ENCODE assay signal across 1 cellular context in genomic region chr14:53927171-53927570, GRCh38.
A peak's percentile ranks its signal among the peaks of the same experiment; 100 is the strongest.
TF ChIP-seq lines count a peak whose summit lies in the region.

No MANE protein-coding gene starts in this region.

TF ChIP-seq in HepG2, 621 proteins besides CTCF, POLR2A, EP300 and RAD21 (continued from another document):
- TF ChIP-seq AKNA (CRISPR knock-in tag; IDR thresholded peaks at IDR 0.05; ENCODE audit: borderline replicate concordance) (no peak), SOX5 (CRISPR knock-in tag; IDR thresholded peaks at IDR 0.05; ENCODE audit: borderline replicate concordance) (peak; percentile 56; the same call in 1 of the 2 replicates), ZNF101 (CRISPR knock-in tag; IDR thresholded peaks at IDR 0.05; ENCODE audit: borderline replicate concordance, low read depth) (no peak), KLF12 (CRISPR knock-in tag; IDR thresholded peaks at IDR 0.05; ENCODE audit: borderline replicate concordance) (no peak), HOXD1 (CRISPR knock-in tag; IDR thresholded peaks at IDR 0.05) (no peak), ZNF296 (CRISPR knock-in tag; conservative IDR thresholded peaks at IDR 0.05) (no peak), ZNF430 (CRISPR knock-in tag; IDR thresholded peaks at IDR 0.05) (no peak), ZNF367 (CRISPR knock-in tag; IDR thresholded peaks at IDR 0.05; ENCODE audit: borderline replicate concordance) (no peak), FOXK1 (CRISPR knock-in tag; IDR thresholded peaks at IDR 0.05; ENCODE audit: borderline replicate concordance, low read depth) (peak; percentile 38; the same call in 1 of the 2 replicates), THAP8 (CRISPR knock-in tag; IDR thresholded peaks at IDR 0.05; ENCODE audit: borderline replicate concordance) (no peak), ZBTB14 (CRISPR knock-in tag; IDR thresholded peaks at IDR 0.05) (no peak), PAXIP1 (CRISPR knock-in tag; conservative IDR thresholded peaks at IDR 0.05) (0 out of 2 replicates have a peak, but pooled peaks have one; percentile 16), FOXA1 (IDR thresholded peaks at IDR 0.05) (no peak), FOXA1 (CRISPR knock-in tag; IDR thresholded peaks at IDR 0.05) (peak; percentile 59), BCL6 (CRISPR knock-in tag; IDR thresholded peaks at IDR 0.05) (no peak), TMF1 (CRISPR knock-in tag; IDR thresholded peaks at IDR 0.05; ENCODE audit: low read depth) (no peak), ZNF251 (CRISPR knock-in tag; IDR thresholded peaks at IDR 0.05) (no peak), PATZ1 (CRISPR knock-in tag; IDR thresholded peaks at IDR 0.05) (no peak), ZNF329 (CRISPR knock-in tag; IDR thresholded peaks at IDR 0.05; ENCODE audit: low read depth) (no peak), MTF2 (CRISPR knock-in tag; IDR thresholded peaks at IDR 0.05; ENCODE audit: borderline replicate concordance) (no peak), MBD4 (IDR thresholded peaks at IDR 0.05; ENCODE audit: borderline replicate concordance, low read length) (no peak), EHMT2 (IDR thresholded peaks at IDR 0.05; ENCODE audit: borderline replicate concordance, low read depth, low read length) (no peak), FOXP1 (IDR thresholded peaks at IDR 0.05) (no peak), FOXP1 (CRISPR knock-in tag; IDR thresholded peaks at IDR 0.05) (no peak), TBX2 (CRISPR knock-in tag; IDR thresholded peaks at IDR 0.05; ENCODE audit: borderline replicate concordance) (no peak), ZNF550 (CRISPR knock-in tag; IDR thresholded peaks at IDR 0.05; ENCODE audit: borderline replicate concordance) (no peak), ZNF83 (CRISPR knock-in tag; IDR thresholded peaks at IDR 0.05; ENCODE audit: borderline replicate concordance) (no peak), MTA3 (CRISPR knock-in tag; IDR thresholded peaks at IDR 0.05) (no peak), JUND (CRISPR knock-in tag; IDR thresholded peaks at IDR 0.05) (no peak), ZBTB25 (CRISPR knock-in tag; IDR thresholded peaks at IDR 0.05) (no peak), BORCS8-MEF2B (CRISPR knock-in tag; IDR thresholded peaks at IDR 0.05) (no peak), HMG20A (CRISPR knock-in tag; IDR thresholded peaks at IDR 0.05; ENCODE audit: borderline replicate concordance) (peak; percentile 13; the same call in 1 of the 2 replicates), FOXA3 (CRISPR knock-in tag; IDR thresholded peaks at IDR 0.05) (peak; percentile 67), PITX1 (CRISPR knock-in tag; IDR thresholded peaks at IDR 0.05) (no peak), PBX3 (CRISPR knock-in tag; IDR thresholded peaks at IDR 0.05; ENCODE audit: borderline replicate concordance) (no peak), ZNF570 (CRISPR knock-in tag; IDR thresholded peaks at IDR 0.05; ENCODE audit: borderline replicate concordance) (no peak), ZNF629 (CRISPR knock-in tag; conservative IDR thresholded peaks at IDR 0.05) (no peak)
